ENCODE assay signal across 9 cellular contexts in the genomic region with DNA sequence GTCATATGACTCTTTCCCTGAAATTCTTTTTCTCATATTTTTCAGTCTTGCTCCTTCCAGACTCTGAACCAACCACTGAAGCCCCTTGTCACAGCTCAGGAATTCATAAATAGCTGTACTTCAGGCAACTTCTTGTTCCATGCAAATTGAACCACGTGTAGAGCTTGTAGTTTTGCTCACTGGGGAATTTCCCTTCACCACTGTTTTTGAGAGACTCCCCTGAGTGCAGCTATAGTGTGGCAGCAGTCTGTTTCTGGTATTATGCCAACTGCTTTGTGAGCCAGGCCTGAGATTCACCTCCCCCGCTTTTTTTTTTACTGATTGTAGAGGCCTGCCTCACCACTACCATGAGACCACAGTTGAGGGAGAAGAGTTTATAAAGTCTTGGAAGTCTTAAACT.
A peak's percentile ranks its signal among the peaks of the same experiment; 100 is the strongest.
DNase-seq lines count a peak whose midpoint lies in the region; ATAC-seq, FAIRE-seq and TF ChIP-seq lines count a peak whose summit lies in the region.
"Had no signal": no experiment of that assay in that cellular context is flagged by ENCODE, and none has a peak within 500 bp of the region (broad histone marks: within the 10 kb centered on the region; RNA-seq: fewer than 3 reads in every experiment).

No MANE protein-coding gene starts in this region.

- H3K27ac ChIP-seq in SK-N-MC (peak overlapping the region; percentile 51; the same call in 1 of the 2 replicates), spleen (no peak overlapping the region)
- H3K27ac ChIP-seq: left ventricle myocardium inferior had no signal

- DNase-seq in AG09309 (ENCODE audit: low read depth): peak; percentile 39
- DNase-seq in SK-N-MC (ENCODE audit: low read depth, low spot score): peak; percentile 87
- DNase-seq in cortex of kidney (lab: John Stamatoyannopoulos, UW): no peak
- DNase-seq in erythroblast (lab: John Stamatoyannopoulos, UW): no peak
- no peak for DNase-seq in spleen
- DNase-seq in frontal cortex (ENCODE audit: low spot score in 2 of 2): no peak
- DNase-seq: left ventricle myocardium inferior had no signal

- intact Hi-C loops in spleen (cut with DNase I; ENCODE audit: low total_unique reads): no loop called here

- H3K36me3 ChIP-seq in SK-N-MC (ENCODE audit: insufficient read depth, low read length): no peaks in the 10 kb centered on the region
- H3K36me3 ChIP-seq in spleen: no peaks in the 10 kb centered on the region
- H3K36me3 ChIP-seq: left ventricle myocardium inferior had no signal

- no peaks in the 10 kb centered on the region for H3K4me1 ChIP-seq in spleen
- H3K4me1 ChIP-seq: left ventricle myocardium inferior had no signal

- TF ChIP-seq CTCF in AG09309 (IDR thresholded peaks at IDR 0.05; ENCODE audit: control insufficient read depth, insufficient read depth, low read depth, low read length, missing control alignments) (no peak), spleen (IDR thresholded peaks at IDR 0.05 in 8 of 11, conservative IDR thresholded peaks at IDR 0.05 in 3 of 11) (no peak)

- no peaks in the 10 kb centered on the region for H3K9me3 ChIP-seq in SK-N-MC (ENCODE audit: low read depth, low read length)
- H3K9me3 ChIP-seq in spleen: no peaks in the 10 kb centered on the region
- H3K9me3 ChIP-seq: left ventricle myocardium inferior had no signal

- ATAC-seq in GM19324 (IDR thresholded peaks at IDR 0.05; ENCODE audit: low FRiP score, unreplicated experiment): peak; percentile 94
- peak; percentile 95 for ATAC-seq in HG03060 (IDR thresholded peaks at IDR 0.05; ENCODE audit: low read depth, unreplicated experiment)

- H3K27me3 ChIP-seq in spleen (replicated peaks in 1 of 7): no peaks in the 10 kb centered on the region

- no peak overlapping the region for H3K9ac ChIP-seq in SK-N-MC (ENCODE audit: insufficient read length)

- WGBS in spleen, 5 donors: 35 to 49% (median 44%) methylated on average over 2 of the region's 2 CpGs

- TF ChIP-seq POLR2A in erythroblast (IDR thresholded peaks at IDR 0.05; ENCODE audit: low read length): no peak
- no peak for TF ChIP-seq POLR2A in spleen (IDR thresholded peaks at IDR 0.05)

- H3K4me3 ChIP-seq in AG09309 (ENCODE audit: control insufficient read depth, low read depth, low read length) (no peak overlapping the region), SK-N-MC (peak overlapping the region; percentile 34), spleen (no peak overlapping the region)
- H3K4me3 ChIP-seq: left ventricle myocardium inferior had no signal

- FAIRE-seq in frontal cortex (lab: Jason Lieb, UNC): no peak

Comparison
In these comparisons a context has a peak if more than half of its experiments do, and no peak if none do; other contexts are left out.
1. DNase-seq: peak in AG09309 (single experiment) and SK-N-MC (single experiment); none in cortex of kidney (single experiment), erythroblast (0 of 2), spleen (single experiment) and frontal cortex (0 of 2).